10 cellular contexts compared by ENCODE assay signal in the genomic region with DNA sequence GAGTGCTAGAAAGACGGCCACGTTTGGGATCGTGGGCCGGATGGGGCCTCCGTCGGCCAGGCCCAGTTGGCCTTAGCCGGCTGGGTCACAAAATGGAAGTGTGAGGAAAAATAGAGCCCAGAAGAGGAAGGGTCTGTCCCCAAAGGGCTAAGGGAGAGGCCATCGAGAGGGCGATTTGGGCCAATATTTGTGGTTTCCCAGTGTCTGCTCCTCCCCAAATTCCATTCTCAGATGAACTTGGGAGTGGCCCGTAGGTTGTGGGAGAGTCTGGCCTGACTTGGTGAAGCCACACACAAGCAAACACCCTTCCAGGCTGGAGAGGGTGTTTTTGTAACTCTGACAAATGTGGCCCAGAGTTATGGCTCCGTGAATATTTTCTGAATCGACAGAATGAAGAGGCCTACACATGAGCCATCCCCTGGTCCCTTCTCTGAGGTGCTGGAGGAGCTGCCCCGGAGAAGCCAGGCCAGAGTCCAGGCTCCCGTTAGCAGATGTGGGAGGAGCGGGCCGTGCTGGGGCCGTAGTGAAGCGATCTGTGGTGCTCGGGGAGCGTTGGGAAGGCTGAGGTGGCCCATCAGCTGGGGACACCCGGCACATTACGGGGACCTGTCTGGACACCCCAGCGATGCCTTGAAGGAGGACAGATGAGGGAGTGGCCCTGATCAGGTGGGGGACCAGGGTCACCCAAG.
DNase-seq lines count a peak whose midpoint lies in the region; ATAC-seq and TF ChIP-seq lines count a peak whose summit lies in the region.
"Had no signal": no experiment of that assay in that cellular context is flagged by ENCODE, and none has a peak within 500 bp of the region (broad histone marks: within the 10 kb centered on the region; RNA-seq: fewer than 3 reads in every experiment).

No MANE protein-coding gene starts in this region.

- H3K27me3 Mint-ChIP-seq in activated T-cell treated with anti-CD3 and anti-CD28 coated beads, Interleukin-2, amount 50 U/mL, for 72 hours (ENCODE audit: low read depth), result no peaks in the 10 kb centered on the region

- no peak overlapping the region for H3K27ac Mint-ChIP-seq in activated T-cell treated with anti-CD3 and anti-CD28 coated beads, Interleukin-2, amount 50 U/mL, for 72 hours

- H3K4me1 Mint-ChIP-seq in activated T-cell treated with anti-CD3 and anti-CD28 coated beads, Interleukin-2, amount 50 U/mL, for 72 hours (ENCODE audit: low read depth), result peaks cover 22% of the 10 kb centered on the region

- TF ChIP-seq CTCF in cardiac fibroblast (IDR thresholded peaks at IDR 0.05; ENCODE audit: low read depth, low read length), result no peak

- ATAC-seq in activated T-cell treated with anti-CD3 and anti-CD28 coated beads, Interleukin-2, amount 50 U/mL, for 72 hours (replicated peaks in 1 of 2), result no peak
- ATAC-seq in GM19467 (IDR thresholded peaks at IDR 0.05; ENCODE audit: unreplicated experiment), result no peak

- peaks cover 5% of the 10 kb centered on the region for H3K36me3 ChIP-seq in thymus (ENCODE audit: control insufficient read depth, insufficient read depth)

- H3K9me3 Mint-ChIP-seq in activated T-cell treated with anti-CD3 and anti-CD28 coated beads, Interleukin-2, amount 50 U/mL, for 72 hours, result no peaks in the 10 kb centered on the region

- H3K4me3 Mint-ChIP-seq in activated T-cell treated with anti-CD3 and anti-CD28 coated beads, Interleukin-2, amount 50 U/mL, for 72 hours, result no peak overlapping the region

- 91% methylated on average over 23 of the region's 23 CpGs for WGBS in thymus

- H3K27me3 ChIP-seq in thymus (ENCODE audit: control insufficient read depth, insufficient read depth), result no peaks in the 10 kb centered on the region

- H3K4me3 ChIP-seq in cardiac fibroblast (replicated peaks in 1 of 2; ENCODE audit: low read depth in 2 of 2, low read length in 2 of 2), result peak overlapping the region; percentile 8 to 72
- no peak overlapping the region for H3K4me3 ChIP-seq in thymus (ENCODE audit: low read length)

- no peaks in the 10 kb centered on the region for H3K9me3 ChIP-seq in thymus (ENCODE audit: control insufficient read depth)

- peaks cover 23% of the 10 kb centered on the region for H3K4me1 ChIP-seq in thymus (ENCODE audit: control insufficient read depth, insufficient read depth, low read length)

- DNase-seq in LHCN-M2 (ENCODE audit: low read depth) (peak; percentile 88), cardiac fibroblast (ENCODE audit: low read depth in 2 of 2) (peak; percentile 62 to 86), kidney glomerular epithelial cell (lab: John Stamatoyannopoulos, UW) (peak; percentile 50), NCI-H187 treated with DMSO at 0.1 percent for 48 hours (lab: John Stamatoyannopoulos, UW) (no peak), NCI-H526 treated with DMSO at 0.1 percent for 48 hours (lab: John Stamatoyannopoulos, UW) (no peak)
- DNase-seq in activated T-cell treated with anti-CD3 and anti-CD28 coated beads, Interleukin-2, amount 50 U/mL, for 72 hours, result no peak
- DNase-seq: activated CD4-positive, alpha-beta T cell treated with anti-CD3 and anti-CD28 coated beads, Interleukin-2, amount 50 U/mL, for 1 hour; islet precursor cell had no signal

- peak overlapping the region; percentile 62 for H3K27ac ChIP-seq in thymus (ENCODE audit: low read depth)

- H3K36me3 Mint-ChIP-seq in activated T-cell treated with anti-CD3 and anti-CD28 coated beads, Interleukin-2, amount 50 U/mL, for 72 hours (ENCODE audit: insufficient read depth in 2 of 2), result peaks cover 1 to 2% of the 10 kb centered on the region in 2 donors

Comparison
In these comparisons a context has a peak if more than half of its experiments do, and no peak if none do; other contexts are left out.
1. DNase-seq: peak in LHCN-M2 (single experiment), cardiac fibroblast (2 of 2) and kidney glomerular epithelial cell (single experiment); none in NCI-H187 treated with DMSO at 0.1 percent for 48 hours (single experiment), activated T-cell treated with anti-CD3 and anti-CD28 coated beads, Interleukin-2, amount 50 U/mL, for 72 hours (0 of 2) and NCI-H526 treated with DMSO at 0.1 percent for 48 hours (single experiment).